ENCODE assay signal across 25 cellular contexts in genomic region chr12:116463366-116463765, GRCh38.
"Had no signal": no experiment of that assay in that cellular context is flagged by ENCODE, and none has a peak within 500 bp of the region (broad histone marks: within the 10 kb centered on the region; RNA-seq: fewer than 3 reads in every experiment).

No MANE protein-coding gene starts in this region.

- H3K4me1 ChIP-seq: esophagus muscularis mucosa, gastroesophageal sphincter, heart left ventricle, left lung, lower lobe of right lung had no signal

- H3K4me3 ChIP-seq: coronary artery, dorsolateral prefrontal cortex, esophagus muscularis mucosa, gastroesophageal sphincter, heart left ventricle, hepatocyte, left lung, lower lobe of right lung, mucosa of descending colon had no signal

- H3K36me3 ChIP-seq: esophagus muscularis mucosa, gastroesophageal sphincter, heart left ventricle, left lung, lower lobe of right lung had no signal

- DNase-seq: dermis blood vessel endothelial cell; dorsolateral prefrontal cortex; effector CD4-positive, alpha-beta T cell; effector memory CD4-positive, alpha-beta T cell; foreskin keratinocyte; heart left ventricle; hypothalamus; immature natural killer cell; islet precursor cell; kidney glomerular epithelial cell; left colon; left lung; left ventricle myocardium superior; lower lobe of right lung; mesenchymal stem cell; mucosa of descending colon; naive B cell; naive thymus-derived CD8-positive, alpha-beta T cell had no signal

- H3K4me2 ChIP-seq: hepatocyte had no signal

- ATAC-seq: foreskin keratinocyte; gastroesophageal sphincter; heart left ventricle; left colon; left lung; left ventricle myocardium superior; lower lobe of right lung; mucosa of descending colon; naive thymus-derived CD8-positive, alpha-beta T cell had no signal

- H3K27me3 ChIP-seq: esophagus muscularis mucosa, foreskin keratinocyte, gastroesophageal sphincter, heart left ventricle, hepatocyte, left lung had no signal

- H3K79me2 ChIP-seq: hepatocyte had no signal

- H3K27ac ChIP-seq: coronary artery, dorsolateral prefrontal cortex, esophagus muscularis mucosa, foreskin keratinocyte, gastroesophageal sphincter, heart left ventricle, hepatocyte, left lung, lower lobe of right lung had no signal

- FAIRE-seq: endothelial cell of umbilical vein, frontal cortex, kidney had no signal

- H3K9me3 ChIP-seq: esophagus muscularis mucosa, gastroesophageal sphincter, heart left ventricle, left lung, lower lobe of right lung, mucosa of descending colon had no signal

- H2AFZ ChIP-seq: hepatocyte had no signal
